In the genomic region with DNA sequence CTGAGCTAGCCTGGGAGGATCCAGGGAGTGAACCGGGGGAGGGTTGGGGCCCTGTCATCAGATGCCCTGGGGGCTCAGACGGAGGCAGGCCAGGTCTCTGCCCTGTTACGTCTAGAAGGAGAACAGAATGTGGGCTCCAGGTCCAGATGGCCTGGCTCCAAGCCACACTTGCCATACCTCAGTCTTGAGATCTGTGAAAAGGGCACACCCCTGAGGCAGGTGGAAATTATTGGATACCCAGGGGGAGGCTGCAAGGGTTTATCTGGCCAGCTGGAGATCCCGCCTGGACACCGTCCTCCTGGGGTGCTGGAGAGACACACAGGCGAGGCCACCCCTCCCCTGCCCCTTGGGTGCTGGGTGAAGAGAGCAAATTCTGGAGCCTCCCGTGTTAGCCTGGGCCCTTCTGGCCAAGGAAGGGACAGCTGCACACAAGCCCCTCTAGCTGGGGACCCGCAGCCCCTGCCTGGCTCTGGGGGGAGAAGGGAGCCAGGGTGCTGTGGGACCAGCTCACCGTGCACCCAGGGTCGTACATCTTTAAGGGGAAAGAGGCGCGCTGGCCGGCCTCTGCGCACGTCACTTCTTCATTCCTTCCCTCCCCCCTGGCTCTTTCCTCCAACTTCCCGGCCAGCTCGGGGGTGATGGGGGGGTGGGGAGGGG, we compare ENCODE assay signal across 8 cellular contexts. TPM values are rescaled to one million over a fixed set of nuclear protein-coding genes. Genes with fewer than 3 reads are reported as not detected.
DNase-seq lines count a peak whose midpoint lies in the region; ATAC-seq lines count a peak whose summit lies in the region.

No MANE protein-coding gene starts in this region.

- H3K4me1 Mint-ChIP-seq in immature natural killer cell = peaks cover 25 to 40% of the 10 kb centered on the region in 2 donors
- H3K4me1 Mint-ChIP-seq in stimulated activated memory B cell treated with anti-CD40 and anti-IgM and Interleukin-4, amounts not matched to agents 10 μg/mL and 1 μg/mL and 100 μg/mL, for 72 hours = peaks cover 60% of the 10 kb centered on the region

- peaks cover 3 to 7% (median 4%) of the 10 kb centered on the region in 3 donors for H3K27me3 Mint-ChIP-seq in immature natural killer cell (ENCODE audit: low read depth in 3 of 3)
- peaks cover 22% of the 10 kb centered on the region for H3K27me3 Mint-ChIP-seq in stimulated activated memory B cell treated with anti-CD40 and anti-IgM and Interleukin-4, amounts not matched to agents 10 μg/mL and 1 μg/mL and 100 μg/mL, for 72 hours

- no peak overlapping the region for H3K27ac Mint-ChIP-seq in immature natural killer cell
- H3K27ac Mint-ChIP-seq in stimulated activated memory B cell treated with anti-CD40 and anti-IgM and Interleukin-4, amounts not matched to agents 10 μg/mL and 1 μg/mL and 100 μg/mL, for 72 hours = peak overlapping the region; percentile 39

- no peak for ATAC-seq in stimulated activated memory B cell treated with anti-CD40 and anti-IgM and Interleukin-4, amounts not matched to agents 10 μg/mL and 1 μg/mL and 100 μg/mL, for 72 hours
- ATAC-seq in HG03342 (IDR thresholded peaks at IDR 0.05; ENCODE audit: unreplicated experiment) = no peak

- peaks cover 0 to 5% (median 0%) of the 10 kb centered on the region in 3 donors for H3K36me3 Mint-ChIP-seq in immature natural killer cell
- H3K36me3 Mint-ChIP-seq in stimulated activated memory B cell treated with anti-CD40 and anti-IgM and Interleukin-4, amounts not matched to agents 10 μg/mL and 1 μg/mL and 100 μg/mL, for 72 hours = no peaks in the 10 kb centered on the region

- peak; percentile 36 for DNase-seq in GF-D8 (lab: John Stamatoyannopoulos, UW)
- peak; percentile 56 for DNase-seq in NCI-H1105 treated with DMSO at 0.1 percent for 48 hours (lab: John Stamatoyannopoulos, UW)
- peak in 32 of 58 donors; percentile 15 to 78 (median 56) for DNase-seq in anterior cingulate cortex (lab: John Stamatoyannopoulos, UW)
- no peak for DNase-seq in immature natural killer cell
- no peak for DNase-seq in NCI-H345 (lab: John Stamatoyannopoulos, UW)
- no peak for DNase-seq in activated effector memory CD4-positive, alpha-beta T cell treated with anti-CD3 and anti-CD28 coated beads, Interleukin-2, amount 50 U/mL, for 16 hours

- H3K4me3 Mint-ChIP-seq in immature natural killer cell = peak overlapping the region; percentile 50 to 75 (median 68)
- H3K4me3 Mint-ChIP-seq in stimulated activated memory B cell treated with anti-CD40 and anti-IgM and Interleukin-4, amounts not matched to agents 10 μg/mL and 1 μg/mL and 100 μg/mL, for 72 hours = peak overlapping the region; percentile 71

- H3K9me3 Mint-ChIP-seq in immature natural killer cell = no peaks in the 10 kb centered on the region
- no peaks in the 10 kb centered on the region for H3K9me3 Mint-ChIP-seq in stimulated activated memory B cell treated with anti-CD40 and anti-IgM and Interleukin-4, amounts not matched to agents 10 μg/mL and 1 μg/mL and 100 μg/mL, for 72 hours

RNA-seq across cellular contexts. Expression of gene NFIC, which starts 0.8 kb away (rescaled TPM):
- 10 to 100 TPM in 1 of 3 donors, 1 to 10 TPM in 1, not detected in 1; 2.8 to 13.3 TPM for polyA plus RNA-seq in immature natural killer cell

Comparison
In these comparisons a context has a peak if more than half of its experiments do, and no peak if none do; other contexts are left out.
1. DNase-seq: peak in GF-D8 (single experiment), NCI-H1105 treated with DMSO at 0.1 percent for 48 hours (single experiment) and anterior cingulate cortex (32 of 58); none in immature natural killer cell (0 of 3), NCI-H345 (single experiment) and activated effector memory CD4-positive, alpha-beta T cell treated with anti-CD3 and anti-CD28 coated beads, Interleukin-2, amount 50 U/mL, for 16 hours (single experiment).